ENCODE assay signal across 18 cellular contexts in genomic region chr5:14488697-14489096, GRCh38.
DNase-seq lines count a peak whose midpoint lies in the region; ATAC-seq and TF ChIP-seq lines count a peak whose summit lies in the region.
"Had no signal": no experiment of that assay in that cellular context is flagged by ENCODE, and none has a peak within 500 bp of the region (broad histone marks: within the 10 kb centered on the region; RNA-seq: fewer than 3 reads in every experiment).

No MANE protein-coding gene starts in this region.

- no peak for ATAC-seq in natural killer cell
- no peak for ATAC-seq in GM21528 (IDR thresholded peaks at IDR 0.05; ENCODE audit: low FRiP score, unreplicated experiment)

- no peak overlapping the region for H3K4me3 Mint-ChIP-seq in dendritic cell treated with granulocyte-macrophage colony-stimulating factor and Interleukin-4, amounts not matched to agents 40 ng/mL and 50 ng/mL, for 4 days
- no peak overlapping the region for H3K4me3 Mint-ChIP-seq in nephron progenitor cell
- no peak overlapping the region for H3K4me3 Mint-ChIP-seq in natural killer cell
- H3K4me3 Mint-ChIP-seq: CD8-positive, alpha-beta memory T cell had no signal

- H3K4me1 Mint-ChIP-seq in dendritic cell treated with granulocyte-macrophage colony-stimulating factor and Interleukin-4, amounts not matched to agents 40 ng/mL and 50 ng/mL, for 4 days (ENCODE audit: low read depth), result peaks cover 54% of the 10 kb centered on the region
- H3K4me1 Mint-ChIP-seq in nephron progenitor cell (peaks cover 10% of the 10 kb centered on the region), natural killer cell (peaks cover 0 to 5% of the 10 kb centered on the region in 2 donors)
- H3K4me1 Mint-ChIP-seq: CD8-positive, alpha-beta memory T cell had no signal

- TF ChIP-seq CTCF in GM13976 (IDR thresholded peaks at IDR 0.05; ENCODE audit: borderline replicate concordance, control extremely low read depth, extremely low read depth, insufficient read depth, missing control alignments) (no peak), nephron progenitor cell (IDR thresholded peaks at IDR 0.05) (no peak), natural killer cell (IDR thresholded peaks at IDR 0.05) (no peak)

- H3K9me3 Mint-ChIP-seq in dendritic cell treated with granulocyte-macrophage colony-stimulating factor and Interleukin-4, amounts not matched to agents 40 ng/mL and 50 ng/mL, for 4 days, result peaks cover 8% of the 10 kb centered on the region
- H3K9me3 Mint-ChIP-seq in nephron progenitor cell, result no peaks in the 10 kb centered on the region
- no peaks in the 10 kb centered on the region for H3K9me3 Mint-ChIP-seq in natural killer cell
- H3K9me3 Mint-ChIP-seq: CD8-positive, alpha-beta memory T cell had no signal

- H3K27ac Mint-ChIP-seq in dendritic cell treated with granulocyte-macrophage colony-stimulating factor and Interleukin-4, amounts not matched to agents 40 ng/mL and 50 ng/mL, for 4 days, result peak overlapping the region; percentile 84
- H3K27ac Mint-ChIP-seq in nephron progenitor cell (peak overlapping the region; percentile 75), natural killer cell (no peak overlapping the region)

- DNase-seq in GM13976 (ENCODE audit: low spot score), result peak; percentile 19
- DNase-seq in Kasumi-1 (lab: John Stamatoyannopoulos, UW), result peak; percentile 8 to 23
- no peak for DNase-seq in nephron progenitor cell
- DNase-seq in stimulated activated CD4-positive, alpha-beta T cell treated with anti-CD3 and anti-CD28 coated beads, Interleukin-12 subunit alpha, Interleukin-12 subunit beta, amount 100 ng/mL, for 4 hours, result no peak
- DNase-seq in natural killer cell, result no peak
- no peak for DNase-seq in activated CD8-positive, alpha-beta memory T cell treated with anti-CD3 and anti-CD28 coated beads, Interleukin-2, amount 50 U/mL, for 4 hours
- DNase-seq: BE2C; CD8-positive, alpha-beta memory T cell; DND-41; HCEC 1CT; KBM-7; NCI-H1092; NCI-H187; NCI-H69; NK-92 treated with Interleukin-12 subunit alpha and Interleukin-12 subunit beta, amount 100 ng/mL, for 24 hours; OCI-M1 had no signal

- intact Hi-C loops in dendritic cell treated with granulocyte-macrophage colony-stimulating factor and Interleukin-4, amounts not matched to agents 40 ng/mL and 50 ng/mL, for 4 days (cut with micrococcal nuclease), result no loop called here
- intact Hi-C loops in natural killer cell (cut with micrococcal nuclease), result no loop called here

- H3K36me3 Mint-ChIP-seq in dendritic cell treated with granulocyte-macrophage colony-stimulating factor and Interleukin-4, amounts not matched to agents 40 ng/mL and 50 ng/mL, for 4 days (ENCODE audit: low read depth), result peaks cover 77% of the 10 kb centered on the region
- H3K36me3 Mint-ChIP-seq in nephron progenitor cell (ENCODE audit: low read depth) (peaks cover 81% of the 10 kb centered on the region), natural killer cell (peaks cover 14% of the 10 kb centered on the region)

- in situ Hi-C loops in GM13976 (cut with MboI; ENCODE audit: low sequenced_read_pairs, unreplicated experiment), result no loop called here

- no peaks in the 10 kb centered on the region for H3K27me3 Mint-ChIP-seq in dendritic cell treated with granulocyte-macrophage colony-stimulating factor and Interleukin-4, amounts not matched to agents 40 ng/mL and 50 ng/mL, for 4 days
- no peaks in the 10 kb centered on the region for H3K27me3 Mint-ChIP-seq in nephron progenitor cell (ENCODE audit: low read depth, poor library complexity)
- no peaks in the 10 kb centered on the region for H3K27me3 Mint-ChIP-seq in natural killer cell (ENCODE audit: low read depth in 2 of 2)
- H3K27me3 Mint-ChIP-seq: CD8-positive, alpha-beta memory T cell had no signal

Comparison
In these comparisons a context has a peak if more than half of its experiments do, and no peak if none do; other contexts are left out.
1. DNase-seq: peak in GM13976 (single experiment) and Kasumi-1 (2 of 2); none in nephron progenitor cell (single experiment), stimulated activated CD4-positive, alpha-beta T cell treated with anti-CD3 and anti-CD28 coated beads, Interleukin-12 subunit alpha, Interleukin-12 subunit beta, amount 100 ng/mL, for 4 hours (single experiment), natural killer cell (single experiment) and activated CD8-positive, alpha-beta memory T cell treated with anti-CD3 and anti-CD28 coated beads, Interleukin-2, amount 50 U/mL, for 4 hours (single experiment).
2. H3K27ac Mint-ChIP-seq: peak in dendritic cell treated with granulocyte-macrophage colony-stimulating factor and Interleukin-4, amounts not matched to agents 40 ng/mL and 50 ng/mL, for 4 days (single experiment) and nephron progenitor cell (single experiment); none in natural killer cell (0 of 2).